In genomic region chr22:33758961-33759360, GRCh38 we compare ENCODE assay signal across 40 cellular contexts.
"Had no signal": no experiment of that assay in that cellular context is flagged by ENCODE, and none has a peak within 500 bp of the region (broad histone marks: within the 10 kb centered on the region; RNA-seq: fewer than 3 reads in every experiment).

No MANE protein-coding gene starts in this region.

- FAIRE-seq: astrocyte, bronchial epithelial cell had no signal

- H3K36me3 ChIP-seq: adrenal gland, brain microvascular endothelial cell, breast epithelium, cardiac muscle cell had no signal

- H3K4me1 ChIP-seq: adrenal gland, ascending aorta, breast epithelium had no signal

- H3K4me3 Mint-ChIP-seq: activated naive CD4-positive, alpha-beta T cell treated with anti-CD3 and anti-CD28 coated beads for 36 hours; activated naive CD4-positive, alpha-beta T cell treated with anti-CD3 and anti-CD28 coated beads, Interleukin-2, amount 10 ng/mL, durations not matched to agents 7 days and 5 days; activated naive CD4-positive, alpha-beta T cell treated with anti-CD3 and anti-CD28 coated beads, Interleukin-2, amount 50 U/mL, for 24 hours; activated naive CD8-positive, alpha-beta T cell; activated naive CD8-positive, alpha-beta T cell treated with anti-CD3 and anti-CD28 coated beads for 36 hours; activated naive CD8-positive, alpha-beta T cell treated with anti-CD3 and anti-CD28 coated beads, Interleukin-2, amount 10 ng/mL, durations not matched to agents 7 days and 5 days; activated naive CD8-positive, alpha-beta T cell treated with anti-CD3 and anti-CD28 coated beads, Interleukin-2, amount 50 U/mL, for 24 hours; activated T-cell treated with anti-CD3 and anti-CD28 coated beads, Interleukin-2, amount 50 U/mL, for 24 hours; activated T-cell treated with anti-CD3 and anti-CD28 coated beads, Interleukin-2, amount 50 U/mL, for 4 hours; activated T-cell treated with anti-CD3 and anti-CD28 coated beads, Interleukin-2, amount 50 U/mL, for 72 hours; activated T-helper 1 cell treated with anti-CD3 and anti-CD28 coated beads, Interleukin-12 subunit alpha, Interleukin-12 subunit beta, Interleukin-2, Interleukin-4 antibody, amounts not matched to agents 30 ng/mL and 10 ng/mL and 1 ng/mL, durations not matched to agents 14 hours and 24 hours and 36 hours; activated T-helper 17 cell treated with anti-CD3 and anti-CD28 coated beads, Interleukin-2, amount 50 U/mL, for 72 hours; brain; central memory CD8-positive, alpha-beta T cell had no signal

- H3K4me3 ChIP-seq: adrenal gland, ascending aorta, body of pancreas, breast epithelium, cardiac muscle cell had no signal

- ATAC-seq: activated naive CD4-positive, alpha-beta T cell treated with anti-CD3 and anti-CD28 coated beads, Interleukin-2, amount 50 U/mL, for 72 hours; activated naive CD8-positive, alpha-beta T cell treated with anti-CD3 and anti-CD28 coated beads, Interleukin-2, amount 50 U/mL, for 24 hours; activated T-cell treated with anti-CD3 and anti-CD28 coated beads, Interleukin-2, amount 50 U/mL, for 4 hours; activated T-cell treated with anti-CD3 and anti-CD28 coated beads, Interleukin-2, amount 50 U/mL, for 72 hours; activated T-helper 17 cell treated with anti-CD3 and anti-CD28 coated beads, Interleukin-2, amount 50 U/mL, for 72 hours; body of pancreas had no signal

- H3K27ac ChIP-seq: adrenal gland, ascending aorta, brain microvascular endothelial cell, breast epithelium, cardiac muscle cell had no signal

- H3K27me3 Mint-ChIP-seq: activated naive CD4-positive, alpha-beta T cell treated with anti-CD3 and anti-CD28 coated beads, Interleukin-2, amount 10 ng/mL, durations not matched to agents 7 days and 5 days; activated naive CD4-positive, alpha-beta T cell treated with anti-CD3 and anti-CD28 coated beads, Interleukin-2, amount 50 U/mL, for 24 hours; activated naive CD8-positive, alpha-beta T cell treated with anti-CD3 and anti-CD28 coated beads, Interleukin-2, amount 10 ng/mL, durations not matched to agents 7 days and 5 days; activated naive CD8-positive, alpha-beta T cell treated with anti-CD3 and anti-CD28 coated beads, Interleukin-2, amount 50 U/mL, for 24 hours; activated T-cell treated with anti-CD3 and anti-CD28 coated beads, Interleukin-2, amount 50 U/mL, for 24 hours; activated T-helper 17 cell treated with anti-CD3 and anti-CD28 coated beads, Interleukin-2, amount 50 U/mL, for 72 hours; brain; central memory CD8-positive, alpha-beta T cell had no signal

- H3K36me3 Mint-ChIP-seq: activated naive CD4-positive, alpha-beta T cell treated with anti-CD3 and anti-CD28 coated beads, Interleukin-2, amount 10 ng/mL, durations not matched to agents 7 days and 5 days; activated naive CD8-positive, alpha-beta T cell; activated naive CD8-positive, alpha-beta T cell treated with anti-CD3 and anti-CD28 coated beads for 36 hours; activated naive CD8-positive, alpha-beta T cell treated with anti-CD3 and anti-CD28 coated beads, Interleukin-2, amount 10 ng/mL, durations not matched to agents 7 days and 5 days had no signal

- H3K27ac Mint-ChIP-seq: activated naive CD4-positive, alpha-beta T cell treated with anti-CD3 and anti-CD28 coated beads for 36 hours; activated naive CD4-positive, alpha-beta T cell treated with anti-CD3 and anti-CD28 coated beads, Interleukin-2, amount 10 ng/mL, durations not matched to agents 7 days and 5 days; activated naive CD4-positive, alpha-beta T cell treated with anti-CD3 and anti-CD28 coated beads, Interleukin-2, amount 50 U/mL, for 24 hours; activated naive CD8-positive, alpha-beta T cell; activated naive CD8-positive, alpha-beta T cell treated with anti-CD3 and anti-CD28 coated beads for 36 hours; activated naive CD8-positive, alpha-beta T cell treated with anti-CD3 and anti-CD28 coated beads, Interleukin-2, amount 10 ng/mL, durations not matched to agents 7 days and 5 days; activated naive CD8-positive, alpha-beta T cell treated with anti-CD3 and anti-CD28 coated beads, Interleukin-2, amount 50 U/mL, for 24 hours; activated T-cell treated with anti-CD3 and anti-CD28 coated beads, Interleukin-2, amount 50 U/mL, for 24 hours; activated T-cell treated with anti-CD3 and anti-CD28 coated beads, Interleukin-2, amount 50 U/mL, for 72 hours; activated T-helper 1 cell treated with anti-CD3 and anti-CD28 coated beads, Interleukin-12 subunit alpha, Interleukin-12 subunit beta, Interleukin-2, Interleukin-4 antibody, amounts not matched to agents 30 ng/mL and 10 ng/mL and 1 ng/mL, durations not matched to agents 14 hours and 24 hours and 36 hours; activated T-helper 17 cell treated with anti-CD3 and anti-CD28 coated beads, Interleukin-2, amount 50 U/mL, for 72 hours; activated T-helper 2 cell treated with anti-CD3 and anti-CD28 coated beads, Interferon-gamma antibody, Interleukin-2, Interleukin-4, amounts not matched to agents 10 μg/mL and 5 μg/mL and 100 μg/mL, durations not matched to agents 14 hours and 24 hours and 36 hours had no signal

- DNase-seq: activated effector memory CD4-positive, alpha-beta T cell treated with anti-CD3 and anti-CD28 coated beads, Interleukin-2, amount 50 U/mL, for 16 hours; activated effector memory CD4-positive, alpha-beta T cell treated with Interleukin-2 at 50 U/mL for 16 hours; activated gamma-delta T cell; activated gamma-delta T cell treated with Interleukin-2 at 50 U/mL for 16 hours; activated naive CD4-positive, alpha-beta T cell; activated naive CD4-positive, alpha-beta T cell treated with anti-CD3 and anti-CD28 coated beads for 36 hours; activated naive CD4-positive, alpha-beta T cell treated with anti-CD3 and anti-CD28 coated beads, Interleukin-2, amount 10 ng/mL, durations not matched to agents 7 days and 5 days; activated naive CD4-positive, alpha-beta T cell treated with anti-CD3 and anti-CD28 coated beads, Interleukin-2, amount 50 U/mL, for 16 hours; activated naive CD4-positive, alpha-beta T cell treated with Interleukin-2 at 50 U/mL for 16 hours; activated naive CD8-positive, alpha-beta T cell treated with anti-CD3 and anti-CD28 coated beads for 36 hours; activated naive CD8-positive, alpha-beta T cell treated with anti-CD3 and anti-CD28 coated beads, Interleukin-2, amount 10 ng/mL, durations not matched to agents 7 days and 5 days; activated naive CD8-positive, alpha-beta T cell treated with anti-CD3 and anti-CD28 coated beads, Interleukin-2, amount 50 U/mL, for 24 hours; activated T-cell treated with anti-CD3 and anti-CD28 coated beads, Interleukin-2, amount 50 U/mL, for 1 hour; activated T-cell treated with anti-CD3 and anti-CD28 coated beads, Interleukin-2, amount 50 U/mL, for 24 hours; activated T-cell treated with anti-CD3 and anti-CD28 coated beads, Interleukin-2, amount 50 U/mL, for 4 hours; activated T-cell treated with anti-CD3 and anti-CD28 coated beads, Interleukin-2, amount 50 U/mL, for 48 hours; activated T-cell treated with anti-CD3 and anti-CD28 coated beads, Interleukin-2, amount 50 U/mL, for 72 hours; adrenal gland; amniotic stem cell; amygdala; anterior cingulate cortex; aorta; body of pancreas; brain microvascular endothelial cell; caudate nucleus; central memory CD4-positive, alpha-beta T cell; cerebellar nuclear complex had no signal

- H3K9me3 ChIP-seq: adrenal gland, ascending aorta, body of pancreas, breast epithelium had no signal

- H3K27me3 ChIP-seq: adrenal gland, ascending aorta, body of pancreas, brain microvascular endothelial cell, breast epithelium, cardiac muscle cell had no signal

- H3K4me1 Mint-ChIP-seq: activated naive CD4-positive, alpha-beta T cell treated with anti-CD3 and anti-CD28 coated beads, Interleukin-2, amount 10 ng/mL, durations not matched to agents 7 days and 5 days; activated naive CD4-positive, alpha-beta T cell treated with anti-CD3 and anti-CD28 coated beads, Interleukin-2, amount 50 U/mL, for 24 hours; activated naive CD8-positive, alpha-beta T cell treated with anti-CD3 and anti-CD28 coated beads for 36 hours; activated naive CD8-positive, alpha-beta T cell treated with anti-CD3 and anti-CD28 coated beads, Interleukin-2, amount 10 ng/mL, durations not matched to agents 7 days and 5 days; activated naive CD8-positive, alpha-beta T cell treated with anti-CD3 and anti-CD28 coated beads, Interleukin-2, amount 50 U/mL, for 24 hours; activated T-helper 17 cell treated with anti-CD3 and anti-CD28 coated beads, Interleukin-2, amount 50 U/mL, for 72 hours; central memory CD8-positive, alpha-beta T cell had no signal
